Comparison of ENCODE assay signal across 9 cellular contexts in the genomic region with DNA sequence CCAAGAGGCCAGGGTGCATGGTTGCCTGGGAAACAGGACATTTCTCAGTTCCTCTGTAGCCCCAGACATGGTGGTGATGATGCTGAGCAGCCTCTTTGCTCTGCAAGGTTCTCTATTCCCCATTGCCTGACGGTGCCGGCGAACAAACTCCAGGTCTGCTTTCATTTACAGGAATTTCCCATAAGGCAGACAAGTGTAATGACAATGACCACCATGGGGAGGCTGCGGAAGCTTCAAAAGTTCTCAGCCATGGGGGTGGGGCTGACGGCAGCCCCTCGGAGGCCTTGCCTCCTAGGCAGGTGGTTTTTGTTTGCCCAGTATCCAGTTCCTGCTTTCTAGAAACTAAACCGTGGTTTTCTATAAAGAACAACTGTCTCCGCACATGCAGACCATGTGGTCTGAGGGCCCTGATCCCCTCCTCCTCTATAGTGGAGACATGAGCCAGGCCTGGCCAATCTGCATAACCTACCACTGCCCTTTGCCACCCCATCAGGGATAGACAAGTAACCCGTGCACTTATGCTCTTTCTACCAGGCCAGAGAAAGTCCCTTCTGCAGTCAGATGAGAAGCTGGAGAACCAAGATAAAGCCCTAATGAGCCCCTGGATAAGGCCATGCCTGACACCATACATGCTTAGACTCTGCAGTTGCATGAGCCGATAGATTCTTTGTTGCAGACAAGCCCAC. TPM values are rescaled to one million over a fixed set of nuclear protein-coding genes. Genes with fewer than 3 reads are reported as not detected.
DNase-seq lines count a peak whose midpoint lies in the region; ATAC-seq and TF ChIP-seq lines count a peak whose summit lies in the region.
"Had no signal": no experiment of that assay in that cellular context is flagged by ENCODE, and none has a peak within 500 bp of the region (broad histone marks: within the 10 kb centered on the region; RNA-seq: fewer than 3 reads in every experiment).

No MANE protein-coding gene starts in this region.

- no peaks in the 10 kb centered on the region for H3K9me3 Mint-ChIP-seq in activated CD4-positive, alpha-beta memory T cell treated with anti-CD3 and anti-CD28 coated beads, Interleukin-2, amount 10 ng/mL, durations not matched to agents 7 days and 5 days

- no peaks in the 10 kb centered on the region for H3K36me3 Mint-ChIP-seq in activated CD4-positive, alpha-beta memory T cell treated with anti-CD3 and anti-CD28 coated beads, Interleukin-2, amount 10 ng/mL, durations not matched to agents 7 days and 5 days (ENCODE audit: low read depth)
- H3K36me3 Mint-ChIP-seq: activated naive CD8-positive, alpha-beta T cell had no signal

- TF ChIP-seq CTCF in GM12873 (IDR thresholded peaks at IDR 0.05; ENCODE audit: insufficient read depth, low read depth, low read length, missing control alignments) (peak; percentile 29), choroid plexus epithelial cell (conservative IDR thresholded peaks at IDR 0.05; ENCODE audit: low read depth, low read length) (peak; percentile 31)

- H3K4me3 Mint-ChIP-seq in activated CD4-positive, alpha-beta memory T cell treated with anti-CD3 and anti-CD28 coated beads, Interleukin-2, amount 10 ng/mL, durations not matched to agents 7 days and 5 days = no peak overlapping the region
- H3K4me3 Mint-ChIP-seq: activated naive CD8-positive, alpha-beta T cell had no signal

- CTCF ChIA-PET in activated CD4-positive, alpha-beta memory T cell treated with anti-CD3 and anti-CD28 coated beads, Interleukin-2, amount 10 ng/mL, durations not matched to agents 7 days and 5 days (lab: Charles Lee) = interaction anchor here (0.6 kb wide), 2 partner anchors 255 to 315 kb away, joined by 3 read pairs; no protein-coding TSS in a partner anchor

- ATAC-seq in GM21528 (IDR thresholded peaks at IDR 0.05; ENCODE audit: low FRiP score, unreplicated experiment) = peak; percentile 75

- H3K4me3 ChIP-seq in choroid plexus epithelial cell (ENCODE audit: low read depth, low read length) = no peak overlapping the region

- no peaks in the 10 kb centered on the region for H3K4me1 Mint-ChIP-seq in activated CD4-positive, alpha-beta memory T cell treated with anti-CD3 and anti-CD28 coated beads, Interleukin-2, amount 10 ng/mL, durations not matched to agents 7 days and 5 days

- intact Hi-C loops in head of caudate nucleus (cut with DNase I) = no loop called here

- DNase-seq in Kasumi-1 (lab: John Stamatoyannopoulos, UW) = peak; percentile 11 to 13
- DNase-seq in choroid plexus epithelial cell (ENCODE audit: low read depth) = peak; percentile 8
- no peak for DNase-seq in hippocampal formation (lab: John Stamatoyannopoulos, UW)
- DNase-seq in activated CD4-positive, alpha-beta memory T cell treated with anti-CD3 and anti-CD28 coated beads, Interleukin-2, amount 10 ng/mL, durations not matched to agents 7 days and 5 days = no peak
- no peak for DNase-seq in head of caudate nucleus
- DNase-seq in cerebellum (ENCODE audit: low spot score) = no peak

- POLR2A ChIA-PET in activated CD4-positive, alpha-beta memory T cell treated with anti-CD3 and anti-CD28 coated beads, Interleukin-2, amount 10 ng/mL, durations not matched to agents 7 days and 5 days (lab: Charles Lee) = no interaction called here

- H3K27me3 Mint-ChIP-seq in activated CD4-positive, alpha-beta memory T cell treated with anti-CD3 and anti-CD28 coated beads, Interleukin-2, amount 10 ng/mL, durations not matched to agents 7 days and 5 days = no peaks in the 10 kb centered on the region
- H3K27me3 Mint-ChIP-seq: activated naive CD8-positive, alpha-beta T cell had no signal

- no peak overlapping the region for H3K27ac Mint-ChIP-seq in activated CD4-positive, alpha-beta memory T cell treated with anti-CD3 and anti-CD28 coated beads, Interleukin-2, amount 10 ng/mL, durations not matched to agents 7 days and 5 days
- H3K27ac Mint-ChIP-seq: activated naive CD8-positive, alpha-beta T cell had no signal

RNA-seq across cellular contexts. Expression of a gene that starts 54.0 kb away (rescaled TPM):
- total RNA-seq in activated CD4-positive, alpha-beta memory T cell treated with anti-CD3 and anti-CD28 coated beads, Interleukin-2, amount 10 ng/mL, durations not matched to agents 7 days and 5 days = not detected
- total RNA-seq in cerebellum = not detected

Comparison
In these comparisons a context has a peak if more than half of its experiments do, and no peak if none do; other contexts are left out.
1. DNase-seq: peak in Kasumi-1 (2 of 2) and choroid plexus epithelial cell (single experiment); none in hippocampal formation (0 of 2), activated CD4-positive, alpha-beta memory T cell treated with anti-CD3 and anti-CD28 coated beads, Interleukin-2, amount 10 ng/mL, durations not matched to agents 7 days and 5 days (single experiment), head of caudate nucleus (0 of 42) and cerebellum (single experiment).